22 cellular contexts compared by ENCODE assay signal in genomic region chr22:49232319-49233067, GRCh38.
"Had no signal": no experiment of that assay in that cellular context is flagged by ENCODE, and none has a peak within 500 bp of the region (broad histone marks: within the 10 kb centered on the region; RNA-seq: fewer than 3 reads in every experiment).

No MANE protein-coding gene starts in this region.

- H3K4me1 Mint-ChIP-seq: activated naive CD8-positive, alpha-beta T cell treated with anti-CD3 and anti-CD28 coated beads for 36 hours; memory B cell had no signal

- H3K36me3 ChIP-seq: cardiac muscle cell, pancreas, tibial artery, uterus had no signal

- H3K36me3 Mint-ChIP-seq: activated naive CD8-positive, alpha-beta T cell treated with anti-CD3 and anti-CD28 coated beads for 36 hours; memory B cell; naive thymus-derived CD4-positive, alpha-beta T cell had no signal

- H3K9me3 Mint-ChIP-seq: activated naive CD8-positive, alpha-beta T cell treated with anti-CD3 and anti-CD28 coated beads for 36 hours; memory B cell had no signal

- H3K4me1 ChIP-seq: pancreas, tibial artery, uterus had no signal

- H3K27me3 ChIP-seq: cardiac muscle cell, pancreas, uterus had no signal

- H3K27ac ChIP-seq: cardiac muscle cell, pancreas, tibial artery, uterus had no signal

- DNase-seq: activated CD4-positive, alpha-beta T cell treated with anti-CD3 and anti-CD28 coated beads for 48 hours; activated CD4-positive, CD25-positive, alpha-beta regulatory T cell; activated gamma-delta T cell treated with Interleukin-2 at 50 U/mL for 16 hours; activated naive CD8-positive, alpha-beta T cell treated with anti-CD3 and anti-CD28 coated beads for 36 hours; amniotic stem cell; foreskin melanocyte; glutamatergic neuron; hippocampal formation; left colon; naive thymus-derived CD4-positive, alpha-beta T cell; pancreas; stimulated activated CD4-positive, alpha-beta T cell treated with anti-CD3 and anti-CD28 coated beads, Interleukin-12 subunit alpha, Interleukin-12 subunit beta, amount 100 ng/mL, for 4 hours; stimulated activated CD4-positive, alpha-beta T cell treated with anti-CD3 and anti-CD28 coated beads, Interleukin-1b, Interleukin-23, amount 100 ng/mL, for 48 hours; stimulated activated CD8-positive, alpha-beta memory T cell treated with anti-CD3 and anti-CD28 coated beads, Interleukin-4, amount 100 ng/mL, for 48 hours; stimulated activated naive CD4-positive, alpha-beta T cell; T-helper 1 cell; T-helper 9 cell; uterus had no signal

- H3K9me3 ChIP-seq: mucosa of descending colon, pancreas, tibial artery, uterus had no signal

- H3K4me3 ChIP-seq: cardiac muscle cell, mucosa of descending colon, pancreas, tibial artery, uterus had no signal

- ATAC-seq: left colon; mucosa of descending colon; naive thymus-derived CD4-positive, alpha-beta T cell; pancreas had no signal

- H3K27ac Mint-ChIP-seq: activated naive CD8-positive, alpha-beta T cell treated with anti-CD3 and anti-CD28 coated beads for 36 hours; memory B cell; naive thymus-derived CD4-positive, alpha-beta T cell had no signal

- H3K27me3 Mint-ChIP-seq: memory B cell had no signal

- H3K4me3 Mint-ChIP-seq: activated naive CD8-positive, alpha-beta T cell treated with anti-CD3 and anti-CD28 coated beads for 36 hours; memory B cell; naive thymus-derived CD4-positive, alpha-beta T cell had no signal
